18 cellular contexts compared by ENCODE assay signal in the genomic region with DNA sequence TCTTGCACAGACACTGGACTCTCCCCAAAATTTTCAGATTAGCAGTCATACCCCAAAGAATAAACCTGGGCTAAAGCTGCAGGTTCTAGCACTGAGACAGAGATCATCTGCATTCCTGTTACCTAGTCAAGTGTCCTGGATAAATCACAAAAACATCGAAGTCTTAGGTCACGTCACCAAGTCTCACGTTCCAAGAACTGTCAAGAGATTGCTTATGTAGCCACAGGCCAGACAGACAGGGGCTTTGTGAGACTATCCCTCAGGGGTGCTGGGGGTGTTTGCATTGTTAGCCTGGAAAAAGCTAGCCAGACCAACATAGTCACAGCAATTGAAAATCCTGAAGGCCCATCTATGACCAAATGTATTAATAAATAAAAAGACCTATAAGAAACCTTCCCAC.
DNase-seq lines count a peak whose midpoint lies in the region; ATAC-seq and TF ChIP-seq lines count a peak whose summit lies in the region.
"Had no signal": no experiment of that assay in that cellular context is flagged by ENCODE, and none has a peak within 500 bp of the region (broad histone marks: within the 10 kb centered on the region; RNA-seq: fewer than 3 reads in every experiment).

No MANE protein-coding gene starts in this region.

- peaks cover 80% of the 10 kb centered on the region for H3K4me1 Mint-ChIP-seq in activated CD4-positive, alpha-beta T cell treated with anti-CD3 and anti-CD28 coated beads, Interleukin-2, amount 10 ng/mL, durations not matched to agents 7 days and 5 days
- peaks cover 82% of the 10 kb centered on the region for H3K4me1 Mint-ChIP-seq in T-helper 2 cell treated with Interferon-gamma antibody and Interleukin-4, amounts not matched to agents 5 μg/mL and 100 μg/mL, for 36 hours (ENCODE audit: low read depth)
- peaks cover 65% of the 10 kb centered on the region for H3K4me1 Mint-ChIP-seq in stimulated activated naive CD8-positive, alpha-beta T cell treated with anti-CD3 and anti-CD28 coated beads, Interleukin-15, Interleukin-2, amounts not matched to agents 100 ng/mL and 50 ng/mL, for 24 hours (ENCODE audit: low read depth)

- 47% methylated on average over 3 of the region's 3 CpGs for WGBS in esophagus muscularis mucosa

- H3K9me3 Mint-ChIP-seq in activated CD4-positive, alpha-beta T cell treated with anti-CD3 and anti-CD28 coated beads, Interleukin-2, amount 10 ng/mL, durations not matched to agents 7 days and 5 days = peaks cover 9% of the 10 kb centered on the region
- H3K9me3 Mint-ChIP-seq in T-helper 2 cell treated with Interferon-gamma antibody and Interleukin-4, amounts not matched to agents 5 μg/mL and 100 μg/mL, for 36 hours = peaks cover 31% of the 10 kb centered on the region
- no peaks in the 10 kb centered on the region for H3K9me3 Mint-ChIP-seq in stimulated activated naive CD8-positive, alpha-beta T cell treated with anti-CD3 and anti-CD28 coated beads, Interleukin-15, Interleukin-2, amounts not matched to agents 100 ng/mL and 50 ng/mL, for 24 hours
- H3K9me3 Mint-ChIP-seq: activated naive CD4-positive, alpha-beta T cell treated with anti-CD3 and anti-CD28 coated beads, Interleukin-2, amount 50 U/mL, for 24 hours; nephron had no signal

- DNase-seq in activated CD4-positive, alpha-beta T cell treated with anti-CD3 and anti-CD28 coated beads, Interleukin-2, amount 10 ng/mL, durations not matched to agents 7 days and 5 days = no peak
- no peak for DNase-seq in activated CD4-positive, alpha-beta T cell treated with anti-CD3 and anti-CD28 coated beads for 1 hour
- DNase-seq in T-helper 2 cell treated with Interferon-gamma antibody and Interleukin-4, amounts not matched to agents 5 μg/mL and 100 μg/mL, for 36 hours (ENCODE audit: low spot score) = no peak
- DNase-seq in esophagus muscularis mucosa (ENCODE audit: extremely low spot score) (no peak), EL (no peak)
- DNase-seq: brain microvascular endothelial cell, H7, heart left ventricle, KG1, lower lobe of right lung, NCI-H1105 treated with DMSO at 0.1 percent for 48 hours had no signal

- no peaks in the 10 kb centered on the region for H3K9me3 ChIP-seq in esophagus muscularis mucosa
- H3K9me3 ChIP-seq: A549; BLaER1 treated with 17β-estradiol and CSF1 and Interleukin-3, amounts not matched to agents 10 nM and 100 nM; heart left ventricle; lower lobe of right lung had no signal

- CTCF ChIA-PET in activated CD4-positive, alpha-beta T cell treated with anti-CD3 and anti-CD28 coated beads, Interleukin-2, amount 10 ng/mL, durations not matched to agents 7 days and 5 days (lab: Charles Lee) = interaction anchor here (0.5 to 1.0 kb wide), 4 partner anchors 10 to 90 kb away, joined by 3 read pairs; no protein-coding TSS in a partner anchor

- no peak for TF ChIP-seq POLR2A in esophagus muscularis mucosa (IDR thresholded peaks at IDR 0.05; ENCODE audit: low read depth)

- peak overlapping the region; percentile 84 for H3K27ac Mint-ChIP-seq in activated CD4-positive, alpha-beta T cell treated with anti-CD3 and anti-CD28 coated beads, Interleukin-2, amount 10 ng/mL, durations not matched to agents 7 days and 5 days
- H3K27ac Mint-ChIP-seq in T-helper 2 cell treated with Interferon-gamma antibody and Interleukin-4, amounts not matched to agents 5 μg/mL and 100 μg/mL, for 36 hours = peak overlapping the region; percentile 86
- H3K27ac Mint-ChIP-seq in stimulated activated naive CD8-positive, alpha-beta T cell treated with anti-CD3 and anti-CD28 coated beads, Interleukin-15, Interleukin-2, amounts not matched to agents 100 ng/mL and 50 ng/mL, for 24 hours = peak overlapping the region; percentile 80
- H3K27ac Mint-ChIP-seq: activated naive CD4-positive, alpha-beta T cell treated with anti-CD3 and anti-CD28 coated beads, Interleukin-2, amount 50 U/mL, for 24 hours had no signal

- no peak overlapping the region for H3K4me3 ChIP-seq in esophagus muscularis mucosa
- H3K4me3 ChIP-seq: A549; BLaER1 treated with 17β-estradiol and CSF1 and Interleukin-3, amounts not matched to agents 10 nM and 100 nM; heart left ventricle; lower lobe of right lung had no signal

- peaks cover 4 to 33% (median 30%) of the 10 kb centered on the region in 4 donors for H3K4me1 ChIP-seq in esophagus muscularis mucosa
- H3K4me1 ChIP-seq: lower lobe of right lung had no signal

- H3K4me3 Mint-ChIP-seq in activated CD4-positive, alpha-beta T cell treated with anti-CD3 and anti-CD28 coated beads, Interleukin-2, amount 10 ng/mL, durations not matched to agents 7 days and 5 days = no peak overlapping the region
- peak overlapping the region; percentile 66 for H3K4me3 Mint-ChIP-seq in T-helper 2 cell treated with Interferon-gamma antibody and Interleukin-4, amounts not matched to agents 5 μg/mL and 100 μg/mL, for 36 hours
- peak overlapping the region; percentile 6 for H3K4me3 Mint-ChIP-seq in stimulated activated naive CD8-positive, alpha-beta T cell treated with anti-CD3 and anti-CD28 coated beads, Interleukin-15, Interleukin-2, amounts not matched to agents 100 ng/mL and 50 ng/mL, for 24 hours
- H3K4me3 Mint-ChIP-seq: activated naive CD4-positive, alpha-beta T cell treated with anti-CD3 and anti-CD28 coated beads, Interleukin-2, amount 50 U/mL, for 24 hours; nephron had no signal

- H3K27me3 ChIP-seq in esophagus muscularis mucosa = no peaks in the 10 kb centered on the region
- H3K27me3 ChIP-seq: BLaER1 treated with 17β-estradiol and CSF1 and Interleukin-3, amounts not matched to agents 10 nM and 100 nM; brain microvascular endothelial cell; heart left ventricle had no signal

- POLR2A ChIA-PET in activated CD4-positive, alpha-beta T cell treated with anti-CD3 and anti-CD28 coated beads, Interleukin-2, amount 10 ng/mL, durations not matched to agents 7 days and 5 days (lab: Charles Lee) = no interaction called here

- H3K27me3 Mint-ChIP-seq in activated CD4-positive, alpha-beta T cell treated with anti-CD3 and anti-CD28 coated beads, Interleukin-2, amount 10 ng/mL, durations not matched to agents 7 days and 5 days = peaks cover 6% of the 10 kb centered on the region
- no peaks in the 10 kb centered on the region for H3K27me3 Mint-ChIP-seq in T-helper 2 cell treated with Interferon-gamma antibody and Interleukin-4, amounts not matched to agents 5 μg/mL and 100 μg/mL, for 36 hours (ENCODE audit: low read depth)
- peaks cover 19% of the 10 kb centered on the region for H3K27me3 Mint-ChIP-seq in stimulated activated naive CD8-positive, alpha-beta T cell treated with anti-CD3 and anti-CD28 coated beads, Interleukin-15, Interleukin-2, amounts not matched to agents 100 ng/mL and 50 ng/mL, for 24 hours
- H3K27me3 Mint-ChIP-seq: activated naive CD4-positive, alpha-beta T cell treated with anti-CD3 and anti-CD28 coated beads, Interleukin-2, amount 50 U/mL, for 24 hours had no signal

- H3K27ac ChIP-seq in esophagus muscularis mucosa (replicated peaks in 1 of 4) = peak overlapping the region; percentile 61 to 80 (median 75)
- H3K27ac ChIP-seq: A549, brain microvascular endothelial cell, lower lobe of right lung had no signal

- ATAC-seq in GM18868 (IDR thresholded peaks at IDR 0.05; ENCODE audit: unreplicated experiment) (no peak), HG02884 (IDR thresholded peaks at IDR 0.05; ENCODE audit: unreplicated experiment) (no peak)
- ATAC-seq: A549 had no signal

- H3K36me3 Mint-ChIP-seq in activated CD4-positive, alpha-beta T cell treated with anti-CD3 and anti-CD28 coated beads, Interleukin-2, amount 10 ng/mL, durations not matched to agents 7 days and 5 days (ENCODE audit: low read depth) = peaks cover 13% of the 10 kb centered on the region
- peaks cover 34% of the 10 kb centered on the region for H3K36me3 Mint-ChIP-seq in T-helper 2 cell treated with Interferon-gamma antibody and Interleukin-4, amounts not matched to agents 5 μg/mL and 100 μg/mL, for 36 hours (ENCODE audit: low read depth)
- H3K36me3 Mint-ChIP-seq in stimulated activated naive CD8-positive, alpha-beta T cell treated with anti-CD3 and anti-CD28 coated beads, Interleukin-15, Interleukin-2, amounts not matched to agents 100 ng/mL and 50 ng/mL, for 24 hours (ENCODE audit: low read depth) = no peaks in the 10 kb centered on the region
- H3K36me3 Mint-ChIP-seq: activated naive CD4-positive, alpha-beta T cell treated with anti-CD3 and anti-CD28 coated beads, Interleukin-2, amount 50 U/mL, for 24 hours had no signal

- intact Hi-C loops in esophagus muscularis mucosa (cut with DNase I) = no loop called here

- no peak for TF ChIP-seq CTCF in esophagus muscularis mucosa (IDR thresholded peaks at IDR 0.05)

- no peak for TF ChIP-seq EP300 in esophagus muscularis mucosa (IDR thresholded peaks at IDR 0.05)

- H3K36me3 ChIP-seq in esophagus muscularis mucosa = no peaks in the 10 kb centered on the region
- H3K36me3 ChIP-seq: BLaER1 treated with 17β-estradiol and CSF1 and Interleukin-3, amounts not matched to agents 10 nM and 100 nM; brain microvascular endothelial cell; heart left ventricle; lower lobe of right lung had no signal
